8 cellular contexts compared by ENCODE assay signal in the genomic region with DNA sequence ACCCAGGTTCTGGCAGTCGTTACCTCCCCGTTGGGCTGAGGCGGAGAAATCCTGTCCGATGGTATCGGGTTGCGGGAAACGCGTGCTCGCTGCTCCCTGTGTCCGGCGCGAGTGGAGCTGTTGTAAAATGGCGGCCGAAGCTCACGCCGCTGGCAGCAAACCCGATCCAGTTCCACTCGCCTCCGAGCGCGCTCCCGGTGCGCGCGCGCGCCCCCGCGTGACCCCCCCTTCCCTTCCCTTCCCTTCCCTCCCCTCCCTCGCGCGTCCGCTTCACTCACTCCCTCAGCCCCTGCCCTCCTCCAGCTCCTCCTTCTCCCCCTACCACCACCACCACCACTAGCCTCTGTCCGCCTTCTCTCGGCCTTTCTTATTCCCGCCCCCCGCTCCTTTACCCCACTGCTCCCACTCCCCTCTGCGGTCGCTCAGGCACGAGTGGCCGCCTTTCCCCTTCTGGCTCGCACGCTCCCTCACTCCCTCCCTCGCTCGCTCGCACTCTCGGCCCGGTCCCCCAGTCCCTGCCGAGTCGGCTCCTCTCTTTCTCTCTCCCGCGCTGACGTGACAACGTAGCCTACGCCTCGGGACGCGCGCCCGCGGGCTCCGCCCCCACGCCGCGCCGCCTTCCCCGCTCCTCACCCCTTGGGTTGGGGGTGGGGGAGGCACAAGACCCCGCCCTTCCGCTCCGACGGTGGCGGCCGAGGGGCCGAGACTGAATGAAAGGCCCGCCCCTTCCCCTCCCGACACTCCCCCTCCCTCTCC. TPM values are rescaled to one million over a fixed set of nuclear protein-coding genes. Genes with fewer than 3 reads are reported as not detected.
A peak's percentile ranks its signal among the peaks of the same experiment; 100 is the strongest.
DNase-seq lines count a peak whose midpoint lies in the region; ATAC-seq and TF ChIP-seq lines count a peak whose summit lies in the region.

Gene SYNCRIP (minus strand): TSS at position 113 of the 756 bp plus-strand sequence. CDS start 1,447 bp downstream, outside the sequence.

- peak within 1 kb of the TSS; percentile 86 for H3K4me2 ChIP-seq in OCI-LY3 (ENCODE audit: low read length)

- DNase-seq in DMS 273 treated with DMSO at 0.1 percent for 48 hours (lab: John Stamatoyannopoulos, UW) (peak; percentile 89), HuH-7.5 (ENCODE audit: low spot score) (peak; percentile 85), endothelial cell (ENCODE audit: low spot score) (peak; percentile 99), midbrain (lab: John Stamatoyannopoulos, UW) (peak; percentile 98)
- peak; percentile 98 for DNase-seq in activated CD8-positive, alpha-beta memory T cell treated with anti-CD3 and anti-CD28 coated beads, Interleukin-2, amount 50 U/mL, for 48 hours
- DNase-seq in stimulated activated CD8-positive, alpha-beta memory T cell treated with anti-CD3 and anti-CD28 coated beads, Interleukin-15, amount 100 ng/mL, for 48 hours (ENCODE audit: low read depth in 2 of 2) = peak; percentile 97 to 98

- H3K4me1 Mint-ChIP-seq in endothelial cell (ENCODE audit: unreplicated experiment) = peaks cover 31% of the 10 kb centered on the region

- peaks cover 18% of the 10 kb centered on the region for H3K27me3 Mint-ChIP-seq in endothelial cell (ENCODE audit: unreplicated experiment)

- peak; percentile 72 for ATAC-seq in GM21528 (IDR thresholded peaks at IDR 0.05; ENCODE audit: low FRiP score, unreplicated experiment)

- H3K27ac ChIP-seq in OCI-LY3 (ENCODE audit: low read length) = peak within 1 kb of the TSS; percentile 98

- H3K9ac ChIP-seq in OCI-LY3 (ENCODE audit: low read length) = peak within 1 kb of the TSS; percentile 100

- H3K9me3 Mint-ChIP-seq in endothelial cell (ENCODE audit: unreplicated experiment) = peaks cover 2% of the 10 kb centered on the region

- no peaks in the 10 kb centered on the region for H3K9me3 ChIP-seq in OCI-LY3 (ENCODE audit: insufficient read depth, low read length)

- no peaks in the 10 kb centered on the region for H3K27me3 ChIP-seq in OCI-LY3 (ENCODE audit: low read depth, low read length)

- TF ChIP-seq CTCF in OCI-LY3 (IDR thresholded peaks at IDR 0.05; ENCODE audit: low read depth, low read length) (no peak), endothelial cell (IDR thresholded peaks at IDR 0.05; ENCODE audit: unreplicated experiment) (no peak)

- H3K27ac Mint-ChIP-seq in endothelial cell (ENCODE audit: unreplicated experiment) = peak within 1 kb of the TSS; percentile 97

- H4K20me1 ChIP-seq in OCI-LY3 (ENCODE audit: insufficient read depth, low read length) = peaks cover 40% of the 10 kb centered on the region

- peak within 1 kb of the TSS; percentile 98 for H3K4me3 Mint-ChIP-seq in endothelial cell (ENCODE audit: unreplicated experiment)

- peaks cover 36% of the 10 kb centered on the region for H3K36me3 ChIP-seq in OCI-LY3 (replicated peaks; ENCODE audit: low read depth, low read length)

- H3K4me1 ChIP-seq in OCI-LY3 (ENCODE audit: low read length) = peaks cover 24% of the 10 kb centered on the region

- H3K79me2 ChIP-seq in OCI-LY3 (ENCODE audit: low read length) = peaks cover 52% of the 10 kb centered on the region

- H3K36me3 Mint-ChIP-seq in endothelial cell (ENCODE audit: low read depth, unreplicated experiment) = peaks cover 35% of the 10 kb centered on the region

- peak within 1 kb of the TSS; percentile 100 for H3K4me3 ChIP-seq in OCI-LY3 (ENCODE audit: low read length)

- 0 out of 2 replicates have a peak within 1 kb of the TSS, but pooled peaks have one; percentile 0 for H2AFZ ChIP-seq in OCI-LY3 (ENCODE audit: low read depth, low read length)

RNA-seq across cellular contexts. Expression of gene SYNCRIP, which starts in this region (rescaled TPM):
- 96.8 TPM for total RNA-seq in endothelial cell (ENCODE audit: unreplicated experiment)

Comparison
In these comparisons a context has a peak if more than half of its experiments do, and no peak if none do; other contexts are left out.
1. Peak in every context shown above with its lines: DNase-seq, ATAC-seq, H3K4me3 ChIP-seq and H3K27ac ChIP-seq.